22 cellular contexts compared by ENCODE assay signal in genomic region chr2:128949360-128949759, GRCh38.
"Had no signal": no experiment of that assay in that cellular context is flagged by ENCODE, and none has a peak within 500 bp of the region (broad histone marks: within the 10 kb centered on the region; RNA-seq: fewer than 3 reads in every experiment).

No MANE protein-coding gene starts in this region.

- FAIRE-seq: frontal cortex had no signal

- DNase-seq: activated CD4-positive, alpha-beta T cell treated with anti-CD3 and anti-CD28 coated beads for 1 hour; activated T-cell treated with anti-CD3 and anti-CD28 coated beads, Interleukin-2, amount 50 U/mL, for 1 hour; cortex of kidney; erythroblast; glutamatergic neuron; immature natural killer cell; kidney glomerular epithelial cell; left lung; naive thymus-derived CD8-positive, alpha-beta T cell; right lobe of liver; stimulated activated CD4-positive, alpha-beta T cell treated with anti-CD3 and anti-CD28 coated beads, Interleukin-2, amount 100 ng/mL, for 24 hours; stomach; T-helper 9 cell had no signal

- ATAC-seq: left lung; naive thymus-derived CD8-positive, alpha-beta T cell; right lobe of liver; stimulated activated memory B cell treated with anti-CD40 and anti-IgM and Interleukin-4, amounts not matched to agents 10 μg/mL and 1 μg/mL and 100 μg/mL, for 72 hours had no signal

- H3K4me3 ChIP-seq: ascending aorta, cardiac muscle cell, hepatocyte, left lung, neural progenitor cell, right lobe of liver, skin epidermis, stomach, suprapubic skin, tibial nerve had no signal

- H3K36me3 ChIP-seq: ascending aorta, cardiac muscle cell, left lung, neural progenitor cell, right lobe of liver, stomach, suprapubic skin, tibial nerve had no signal

- H3K27me3 ChIP-seq: ascending aorta, cardiac muscle cell, hepatocyte, left lung, neural progenitor cell, right lobe of liver, stomach, suprapubic skin, tibial nerve had no signal

- H3K27ac ChIP-seq: ascending aorta, cardiac muscle cell, hepatocyte, left lung, neural progenitor cell, right lobe of liver, skin epidermis, stomach, suprapubic skin, tibial nerve had no signal
